ENCODE assay signal across 25 cellular contexts in genomic region chr4:35943606-35944005, GRCh38.
"Had no signal": no experiment of that assay in that cellular context is flagged by ENCODE, and none has a peak within 500 bp of the region (broad histone marks: within the 10 kb centered on the region; RNA-seq: fewer than 3 reads in every experiment).

No MANE protein-coding gene starts in this region.

- H3K27ac ChIP-seq: brain microvascular endothelial cell, coronary artery, dorsolateral prefrontal cortex, WERI-Rb-1 had no signal

- H3K27me3 ChIP-seq: brain microvascular endothelial cell, dorsolateral prefrontal cortex had no signal

- DNase-seq: activated B cell treated with CpG ODN at 0.5 μM for 24 hours; activated CD4-positive, alpha-beta T cell treated with anti-CD3 and anti-CD28 coated beads for 48 hours; activated CD4-positive, alpha-beta T cell treated with anti-CD3 and anti-CD28 coated beads, Interleukin-2, amount 50 U/mL, for 1 hour; activated CD4-positive, alpha-beta T cell treated with anti-CD3 and anti-CD28 coated beads, Interleukin-2, amount 50 U/mL, for 48 hours; activated CD8-positive, alpha-beta memory T cell treated with anti-CD3 and anti-CD28 coated beads for 24 hours; activated CD8-positive, alpha-beta T cell treated with anti-CD3 and anti-CD28 coated beads for 36 hours; activated effector memory CD4-positive, alpha-beta T cell treated with Interleukin-2 at 50 U/mL for 16 hours; activated gamma-delta T cell treated with Interleukin-2 at 50 U/mL for 16 hours; activated naive CD4-positive, alpha-beta T cell treated with anti-CD3 and anti-CD28 coated beads, Interleukin-2, amount 50 U/mL, for 16 hours; activated naive CD4-positive, alpha-beta T cell treated with Interleukin-2 at 50 U/mL for 16 hours; activated T-cell treated with anti-CD3 and anti-CD28 coated beads, Interleukin-2, amount 50 U/mL, for 4 hours; amniotic stem cell; anterior cingulate cortex; brain microvascular endothelial cell; dorsolateral prefrontal cortex; effector memory CD4-positive, alpha-beta T cell; endodermal cell; foreskin fibroblast; head of caudate nucleus; T1000; WERI-Rb-1 had no signal

- ATAC-seq: activated CD4-positive, CD25-positive, alpha-beta regulatory T cell treated with anti-CD3 and anti-CD28 coated beads, Interleukin-2, amount 50 U/mL, for 24 hours; activated CD8-positive, alpha-beta T cell treated with anti-CD3 and anti-CD28 coated beads for 36 hours; activated T-cell treated with anti-CD3 and anti-CD28 coated beads, Interleukin-2, amount 50 U/mL, for 4 hours; activated T-helper 17 cell treated with anti-CD3 and anti-CD28 coated beads, Interleukin-2, amount 50 U/mL, for 72 hours; esophagus mucosa had no signal

- H3K36me3 ChIP-seq: brain microvascular endothelial cell, WERI-Rb-1 had no signal

- H3K4me3 ChIP-seq: coronary artery, dorsolateral prefrontal cortex had no signal
